ENCODE assay signal across 8 cellular contexts in the genomic region with DNA sequence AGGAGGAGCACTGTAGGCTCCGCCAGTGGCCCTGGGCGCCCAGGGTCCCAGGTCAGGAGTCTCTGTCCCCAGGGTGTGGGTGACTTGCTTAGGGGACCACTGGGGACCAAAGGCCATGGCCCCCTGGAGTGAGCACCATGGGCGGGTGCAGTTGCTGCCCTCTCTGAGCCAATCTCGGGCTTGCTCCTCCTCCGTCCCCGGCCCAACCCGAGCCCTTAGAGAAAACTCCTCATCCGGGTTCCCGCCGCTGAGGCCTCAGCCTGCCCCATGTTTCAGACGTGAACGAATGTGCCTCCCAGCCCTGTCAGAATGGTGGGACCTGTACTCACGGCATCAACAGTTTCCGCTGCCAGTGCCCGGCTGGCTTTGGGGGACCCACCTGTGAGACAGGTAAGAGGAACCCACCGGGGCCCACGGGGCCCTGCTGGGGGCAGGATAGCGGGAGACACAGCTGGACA. TPM values are rescaled to one million over a fixed set of nuclear protein-coding genes. Genes with fewer than 3 reads are reported as not detected.
DNase-seq lines count a peak whose midpoint lies in the region; ATAC-seq and TF ChIP-seq lines count a peak whose summit lies in the region.

No MANE protein-coding gene starts in this region.

- no peaks in the 10 kb centered on the region for H3K36me3 ChIP-seq in body of pancreas (replicated peaks in 1 of 2; ENCODE audit: insufficient read depth in 1 of 2, low read depth in 2 of 2)

- H3K27ac Mint-ChIP-seq in stimulated activated effector memory CD8-positive, alpha-beta T cell treated with anti-CD3 and anti-CD28 coated beads, Interleukin-12 subunit alpha, Interleukin-12 subunit beta, amount 100 ng/mL, for 72 hours, result no peak overlapping the region

- no peak overlapping the region for H3K4me3 ChIP-seq in body of pancreas

- H3K4me3 Mint-ChIP-seq in stimulated activated effector memory CD8-positive, alpha-beta T cell treated with anti-CD3 and anti-CD28 coated beads, Interleukin-12 subunit alpha, Interleukin-12 subunit beta, amount 100 ng/mL, for 72 hours, result peak overlapping the region; percentile 71

- H3K4me1 ChIP-seq in body of pancreas, result peaks cover 10% of the 10 kb centered on the region

- no peak for TF ChIP-seq CTCF in body of pancreas (IDR thresholded peaks at IDR 0.05)

- ATAC-seq in HG03354 (IDR thresholded peaks at IDR 0.05; ENCODE audit: poor library complexity, severe bottlenecking, unreplicated experiment), result peak; percentile 23
- peak; percentile 5 for ATAC-seq in body of pancreas
- ATAC-seq in stimulated activated effector memory CD8-positive, alpha-beta T cell treated with anti-CD3 and anti-CD28 coated beads, Interleukin-12 subunit alpha, Interleukin-12 subunit beta, amount 100 ng/mL, for 72 hours, result peak; percentile 42
- no peak for ATAC-seq in HG02981 (IDR thresholded peaks at IDR 0.05; ENCODE audit: unreplicated experiment)

- DNase-seq in NCI-H510A treated with DMSO at 0.1 percent for 48 hours (lab: John Stamatoyannopoulos, UW) (peak; percentile 20), NCI-H510A (lab: John Stamatoyannopoulos, UW) (no peak), body of pancreas (peak in 1 of 4 donors; percentile 13), NCI-H146 (lab: John Stamatoyannopoulos, UW) (no peak), dermis blood vessel endothelial cell (no peak)
- no peak for DNase-seq in stimulated activated effector memory CD8-positive, alpha-beta T cell treated with anti-CD3 and anti-CD28 coated beads, Interleukin-12 subunit alpha, Interleukin-12 subunit beta, amount 100 ng/mL, for 72 hours (ENCODE audit: low spot score in 2 of 2)

- WGBS in body of pancreas, 2 donors, result 82 to 85% methylated on average over 16 to 17 of the region's 18 CpGs

- intact Hi-C loops in body of pancreas (cut with DNase I), result no loop called here

- no peak overlapping the region for H3K27ac ChIP-seq in body of pancreas

- no peaks in the 10 kb centered on the region for H3K36me3 Mint-ChIP-seq in stimulated activated effector memory CD8-positive, alpha-beta T cell treated with anti-CD3 and anti-CD28 coated beads, Interleukin-12 subunit alpha, Interleukin-12 subunit beta, amount 100 ng/mL, for 72 hours

- H3K27me3 ChIP-seq in body of pancreas, result no peaks in the 10 kb centered on the region

- H3K9me3 ChIP-seq in body of pancreas, result no peaks in the 10 kb centered on the region

- H3K9me3 Mint-ChIP-seq in stimulated activated effector memory CD8-positive, alpha-beta T cell treated with anti-CD3 and anti-CD28 coated beads, Interleukin-12 subunit alpha, Interleukin-12 subunit beta, amount 100 ng/mL, for 72 hours, result no peaks in the 10 kb centered on the region

- no peak for TF ChIP-seq POLR2A in body of pancreas (IDR thresholded peaks at IDR 0.05)

- H3K4me1 Mint-ChIP-seq in stimulated activated effector memory CD8-positive, alpha-beta T cell treated with anti-CD3 and anti-CD28 coated beads, Interleukin-12 subunit alpha, Interleukin-12 subunit beta, amount 100 ng/mL, for 72 hours, result peaks cover 18% of the 10 kb centered on the region

RNA-seq across cellular contexts. Expression of gene SNED1, which starts 38.6 kb away (rescaled TPM):
- total RNA-seq in body of pancreas (10 to 100 TPM; 13.5 to 33.0 TPM), dermis blood vessel endothelial cell (23.4 and 25.2 TPM in 2 replicates)
